8 cellular contexts compared by ENCODE assay signal in genomic region chr19:24086974-24087595, GRCh38. TPM values are rescaled to one million over a fixed set of nuclear protein-coding genes. Genes with fewer than 3 reads are reported as not detected.
DNase-seq lines count a peak whose midpoint lies in the region; ATAC-seq and TF ChIP-seq lines count a peak whose summit lies in the region.

Gene ZNF254, plus strand, starts transcription at chr19:24087187. Its CDS starts 121 bp downstream, at chr19:24087308.

- ATAC-seq in GM18499 (IDR thresholded peaks at IDR 0.05; ENCODE audit: insufficient read depth, unreplicated experiment) = peak; percentile 98
- peak; percentile 99 for ATAC-seq in HG02943 (IDR thresholded peaks at IDR 0.05; ENCODE audit: low read depth, unreplicated experiment)
- peak; percentile 99 for ATAC-seq in left lung

- intact Hi-C loops in left lung (cut with DNase I) = no loop called here

- H3K4me3 ChIP-seq in left lung = peak within 1 kb of the TSS; percentile 53 to 67

- H3K27me3 ChIP-seq in left lung = no peaks in the 10 kb centered on the region

- no peak for TF ChIP-seq CTCF in left lung (IDR thresholded peaks at IDR 0.05)

- H3K9me3 ChIP-seq in left lung = no peaks in the 10 kb centered on the region

- peaks cover 7 to 12% of the 10 kb centered on the region in 2 donors for H3K4me1 ChIP-seq in left lung

- DNase-seq in NCI-H2227 treated with DMSO at 0.1 percent for 48 hours (lab: John Stamatoyannopoulos, UW) (peak; percentile 43), dermis blood vessel endothelial cell (peak; percentile 98), left lung (peak; percentile 89 to 95), NCI-H146 (lab: John Stamatoyannopoulos, UW) (no peak)
- peak; percentile 49 to 79 for DNase-seq in activated CD4-positive, alpha-beta T cell treated with anti-CD3 and anti-CD28 coated beads, Interleukin-2, amount 50 U/mL, for 24 hours (ENCODE audit: low read depth in 1 of 2, low spot score in 1 of 2)
- DNase-seq in stimulated activated CD4-positive, alpha-beta T cell treated with anti-CD3 and anti-CD28 coated beads, Interleukin-2, amount 100 ng/mL, for 4 hours (ENCODE audit: low read depth) = peak; percentile 49

- peak within 1 kb of the TSS; percentile 91 to 92 for H3K27ac ChIP-seq in left lung

- H3K36me3 ChIP-seq in left lung = peaks cover 0 to under 1% of the 10 kb centered on the region in 2 donors

RNA-seq across cellular contexts. Expression of gene ZNF254, which starts in this region (rescaled TPM):
- total RNA-seq in dermis blood vessel endothelial cell = 23.3 and 25.1 TPM in 2 replicates
- 10 to 100 TPM; 14.7 to 21.3 TPM for total RNA-seq in left lung
